19 cellular contexts compared by ENCODE assay signal in the genomic region with DNA sequence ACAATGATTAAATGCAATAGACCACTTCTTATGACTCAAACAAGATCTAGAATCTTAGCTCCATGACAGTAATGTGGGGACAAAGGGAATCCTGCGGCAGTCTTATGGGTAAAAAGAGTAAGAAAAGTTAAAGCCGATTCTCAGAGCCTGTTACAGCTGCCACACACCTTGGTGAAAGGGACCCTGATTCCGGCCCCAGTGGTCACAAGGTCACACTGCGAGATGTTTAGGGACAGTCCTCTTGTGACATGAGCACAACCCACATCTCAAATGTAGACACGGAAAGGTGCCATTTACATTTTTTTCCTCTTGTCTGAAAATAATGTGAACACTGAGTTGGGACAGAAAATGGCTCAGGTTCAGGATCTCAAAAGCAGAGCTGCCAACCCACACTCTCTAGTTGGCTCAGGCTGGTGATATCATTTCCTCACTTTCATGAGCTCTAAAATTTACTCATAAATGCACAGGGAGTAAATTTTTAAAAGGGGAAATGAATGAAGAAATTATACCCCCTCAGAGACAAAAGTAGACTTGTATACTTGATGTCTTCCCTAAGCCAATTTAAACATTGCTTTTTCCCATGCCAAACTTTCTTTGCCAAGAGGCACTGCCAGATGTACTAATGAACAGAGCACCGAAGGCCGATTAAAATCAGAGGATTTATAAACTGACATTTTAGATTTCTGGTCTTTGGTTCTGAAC.
DNase-seq lines count a peak whose midpoint lies in the region; ATAC-seq, FAIRE-seq and TF ChIP-seq lines count a peak whose summit lies in the region.
"Had no signal": no experiment of that assay in that cellular context is flagged by ENCODE, and none has a peak within 500 bp of the region (broad histone marks: within the 10 kb centered on the region; RNA-seq: fewer than 3 reads in every experiment).

No MANE protein-coding gene starts in this region.

- H3K4ac ChIP-seq in mesenchymal stem cell (ENCODE audit: low read depth in 1 of 2, low read length in 2 of 2), result no peak overlapping the region

- no peak for FAIRE-seq in GM12878 (lab: Jason Lieb, UNC)
- FAIRE-seq: urothelium cell line had no signal

- intact Hi-C loops in GM12878 (cut with micrococcal nuclease; ENCODE audit: unreplicated experiment), result no loop called here

- H3K9me3 ChIP-seq in GM23248 (ENCODE audit: low read depth) (no peaks in the 10 kb centered on the region), GM12878 (replicated peaks; ENCODE audit: control insufficient read depth, insufficient read depth, low read length) (no peaks in the 10 kb centered on the region), mesenchymal stem cell (ENCODE audit: control insufficient read depth, low read length) (no peaks in the 10 kb centered on the region)
- H3K9me3 ChIP-seq: left ventricle myocardium inferior, stomach had no signal

- no peak overlapping the region for H3K4me3 ChIP-seq in GM23248
- H3K4me3 ChIP-seq in GM12878, result no peak overlapping the region
- no peak overlapping the region for H3K4me3 ChIP-seq in mesenchymal stem cell (ENCODE audit: insufficient read depth in 1 of 2, low read depth in 1 of 2, low read length in 2 of 2)
- H3K4me3 ChIP-seq: left ventricle myocardium inferior, stomach had no signal

- SMC1A ChIA-PET in GM12878 (lab: Charles Lee; ENCODE audit: uncharacterized antibody, unreplicated experiment), result interaction anchor here (0.6 to 5.6 kb wide), 17 partner anchors 9 to 1711 kb away, joined by 3 to 29 read pairs (median 4); no protein-coding TSS in a partner anchor

- 43 to 50% methylated on average over 7 of the region's 7 CpGs for WGBS in GM23248 (ENCODE audit: low coverage in 1 of 2, low lambda C conversion rate in 2 of 2, missing lambda C conversion rate in 2 of 2), 2 experiments
- WGBS in GM12878 (ENCODE audit: insufficient coverage, insufficient replicate concordance, low lambda C conversion rate, missing lambda C conversion rate), result 17% methylated on average over 7 of the region's 7 CpGs
- WGBS in mesenchymal stem cell, result 96% methylated on average over 7 of the region's 7 CpGs

- peak overlapping the region; percentile 26 for H2AFZ ChIP-seq in GM23248
- no peak overlapping the region for H2AFZ ChIP-seq in GM12878 (ENCODE audit: control insufficient read depth, low read depth, low read length)
- H2AFZ ChIP-seq in mesenchymal stem cell (ENCODE audit: low read depth, low read length), result no peak overlapping the region

- no TSS peak for BruUV-seq in GM12878 (replicated peaks; lab: Mats Ljungman, UMichigan)

- H2BK5ac ChIP-seq in mesenchymal stem cell (ENCODE audit: low read depth, low read length, poor library complexity, severe bottlenecking), result no peak overlapping the region

- TF ChIP-seq POLR2A in GM12878 (IDR thresholded peaks at IDR 0.05; ENCODE audit: low read depth, low read length), result no peak

- ATAC-seq in GM12878, result peak; percentile 45
- no peak for ATAC-seq in HG03432 (IDR thresholded peaks at IDR 0.05; ENCODE audit: unreplicated experiment)
- no peak for ATAC-seq in GM18870 (IDR thresholded peaks at IDR 0.05; ENCODE audit: unreplicated experiment)
- ATAC-seq: activated CD8-positive, alpha-beta T cell treated with anti-CD3 and anti-CD28 coated beads for 36 hours; activated T-cell treated with anti-CD3 and anti-CD28 coated beads, Interleukin-2, amount 50 U/mL, for 4 hours; HCT116; T-helper 17 cell had no signal

- H3K79me2 ChIP-seq in GM23248 (ENCODE audit: insufficient read depth) (no peaks in the 10 kb centered on the region), GM12878 (ENCODE audit: control insufficient read depth, insufficient read depth, low read length) (no peaks in the 10 kb centered on the region)

- no peak overlapping the region for H4K8ac ChIP-seq in mesenchymal stem cell (ENCODE audit: low read length)

- POLR2A ChIA-PET in GM12878 (lab: Charles Lee), result interaction anchor here (0.6 to 1.3 kb wide), 2 partner anchors 13 to 14 kb away, joined by 3 to 5 read pairs; no protein-coding TSS in a partner anchor

- H3K4me2 ChIP-seq in GM23248 (ENCODE audit: unreplicated experiment) (no peak overlapping the region), GM12878 (ENCODE audit: control insufficient read depth, insufficient read depth) (no peak overlapping the region), mesenchymal stem cell (ENCODE audit: low read length, poor library complexity, severe bottlenecking) (no peak overlapping the region)

- in situ Hi-C loops in GM23248 (cut with MboI) (no loop called here), GM12878 (cut with MboI) (no loop called here)

- RAD21 ChIA-PET in GM12878 (lab: Charles Lee; ENCODE audit: unreplicated experiment), result interaction anchor here (0.6 to 3.0 kb wide), 8 partner anchors 9 to 557 kb away, joined by 3 to 13 read pairs (median 4); no protein-coding TSS in a partner anchor

- no peak overlapping the region for H2BK120ac ChIP-seq in mesenchymal stem cell (ENCODE audit: low read depth, low read length)

- DNase-seq in GM23248 (peak; percentile 68), NCI-H446 treated with DMSO at 0.1 percent for 48 hours (lab: John Stamatoyannopoulos, UW) (peak; percentile 81), GM12878 (ENCODE audit: low read depth, low spot score) (no peak), mesenchymal stem cell (no peak), DMS79 (lab: John Stamatoyannopoulos, UW) (no peak), Kasumi-1 (lab: John Stamatoyannopoulos, UW) (no peak)
- DNase-seq: activated CD8-positive, alpha-beta T cell treated with anti-CD3 and anti-CD28 coated beads for 36 hours; activated naive CD4-positive, alpha-beta T cell treated with anti-CD3 and anti-CD28 coated beads, Interleukin-2, amount 50 U/mL, for 16 hours; activated T-cell treated with anti-CD3 and anti-CD28 coated beads, Interleukin-2, amount 50 U/mL, for 4 hours; EL; Karpas-422; left ventricle myocardium inferior; stimulated activated CD4-positive, alpha-beta T cell treated with anti-CD3 and anti-CD28 coated beads, Interleukin-2, amount 100 ng/mL, for 48 hours; stomach; T-helper 17 cell had no signal

- peak overlapping the region; percentile 57 for H2BK15ac ChIP-seq in mesenchymal stem cell (ENCODE audit: low read depth, poor library complexity, severe bottlenecking)

- peaks cover 42% of the 10 kb centered on the region for H3K4me1 ChIP-seq in GM23248 (ENCODE audit: insufficient read depth)
- no peaks in the 10 kb centered on the region for H3K4me1 ChIP-seq in GM12878 (ENCODE audit: control insufficient read depth, insufficient read depth, low read length)
- no peaks in the 10 kb centered on the region for H3K4me1 ChIP-seq in mesenchymal stem cell (ENCODE audit: control insufficient read depth, insufficient read depth, low read depth, low read length)

- no peak for TF ChIP-seq CTCF in GM12878 (IDR thresholded peaks at IDR 0.05 in 2 of 3, conservative IDR thresholded peaks at IDR 0.05 in 1 of 3; ENCODE audit: control insufficient read depth in 2 of 3, extremely low read depth in 1 of 3, insufficient read depth in 1 of 3, low read depth in 3 of 3, low read length in 3 of 3)

- H3F3A ChIP-seq in GM23248 (ENCODE audit: insufficient read depth), result 0 out of 2 replicates have a peak, but pooled peaks cover 11% of the 10 kb centered on the region

- no peaks in the 10 kb centered on the region for H4K20me1 ChIP-seq in GM23248 (ENCODE audit: insufficient read depth)
- H4K20me1 ChIP-seq in GM12878 (ENCODE audit: control insufficient read depth, insufficient read depth), result no peaks in the 10 kb centered on the region

- H3K27ac ChIP-seq in GM23248, result peak overlapping the region; percentile 57
- H3K27ac ChIP-seq in GM12878 (ENCODE audit: control insufficient read depth, insufficient read depth), result no peak overlapping the region
- H3K27ac ChIP-seq in mesenchymal stem cell (ENCODE audit: low read length, poor library complexity, severe bottlenecking), result no peak overlapping the region
- H3K27ac ChIP-seq: stomach had no signal

- H3K79me1 ChIP-seq in mesenchymal stem cell (replicated peaks; ENCODE audit: low read length, poor library complexity, severe bottlenecking), result no peaks in the 10 kb centered on the region

- no peak overlapping the region for H2BK12ac ChIP-seq in mesenchymal stem cell (ENCODE audit: low read length in 2 of 2)

- no peaks in the 10 kb centered on the region for H3K9me2 ChIP-seq in GM23248 (ENCODE audit: insufficient read depth)

- TF ChIP-seq RAD21 in GM12878 (IDR thresholded peaks at IDR 0.05; ENCODE audit: insufficient read depth, low read depth, low read length), result no peak

- no peak overlapping the region for H4K91ac ChIP-seq in mesenchymal stem cell (ENCODE audit: low read length)

- 0 out of 2 replicates have a peak overlapping the region, but pooled peaks have one; percentile 8 for H3K9ac ChIP-seq in GM23248
- no peak overlapping the region for H3K9ac ChIP-seq in GM12878 (ENCODE audit: control insufficient read depth, insufficient read depth, low read length)
- H3K9ac ChIP-seq in mesenchymal stem cell (ENCODE audit: low read length), result peak overlapping the region; percentile 5

- no peak overlapping the region for H3K14ac ChIP-seq in mesenchymal stem cell (ENCODE audit: low read length in 2 of 2)

- no peak for TF ChIP-seq EP300 in GM12878 (IDR thresholded peaks at IDR 0.05; ENCODE audit: borderline replicate concordance in 1 of 2, control insufficient read depth in 1 of 2, low read depth in 2 of 2, low read length in 2 of 2)

- CTCF ChIA-PET in GM12878 (lab: Yijun Ruan, JAX), result interaction anchor here (0.6 to 2.4 kb wide), 4 partner anchors 14 to 523 kb away, joined by 3 to 7 read pairs (median 3); no protein-coding TSS in a partner anchor

- no peak overlapping the region for H3K23ac ChIP-seq in mesenchymal stem cell (ENCODE audit: low read length in 2 of 2)

- H3K36me3 ChIP-seq in GM23248 (ENCODE audit: low read depth) (no peaks in the 10 kb centered on the region), GM12878 (ENCODE audit: control insufficient read depth in 2 of 2, insufficient read depth in 2 of 2, low read length in 1 of 2) (no peaks in the 10 kb centered on the region), mesenchymal stem cell (ENCODE audit: control insufficient read depth in 1 of 2, insufficient read depth in 2 of 2, low read depth in 1 of 2, low read length in 2 of 2) (peaks cover 0 to 5% of the 10 kb centered on the region in 2 experiments)

- no peak overlapping the region for H2AK5ac ChIP-seq in mesenchymal stem cell (ENCODE audit: low read length, severe bottlenecking)

- no peak overlapping the region for H3K18ac ChIP-seq in mesenchymal stem cell (ENCODE audit: low read depth in 1 of 2, low read length in 2 of 2)

- no peaks in the 10 kb centered on the region for H3K27me3 ChIP-seq in GM23248 (replicated peaks; ENCODE audit: insufficient read depth)
- H3K27me3 ChIP-seq in GM12878 (replicated peaks in 1 of 2; ENCODE audit: control insufficient read depth in 2 of 2, insufficient read depth in 2 of 2, low read length in 1 of 2), result no peaks in the 10 kb centered on the region
- no peaks in the 10 kb centered on the region for H3K27me3 ChIP-seq in mesenchymal stem cell (ENCODE audit: control insufficient read depth in 1 of 2, insufficient read depth in 1 of 2, low read length in 2 of 2)
- H3K27me3 ChIP-seq: stomach had no signal

TF ChIP-seq in GM12878, 131 proteins besides CTCF, POLR2A, EP300 and RAD21:
- peak; percentile 49 for TF ChIP-seq NR2F1 (conservative IDR thresholded peaks at IDR 0.05)
- no peak for TF ChIP-seq GATAD2B (conservative IDR thresholded peaks at IDR 0.05; ENCODE audit: low read depth)

Comparison
In these comparisons a context has a peak if more than half of its experiments do, and no peak if none do; other contexts are left out.
1. DNase-seq: peak in GM23248 (single experiment) and NCI-H446 treated with DMSO at 0.1 percent for 48 hours (single experiment); none in GM12878 (single experiment), mesenchymal stem cell (single experiment), DMS79 (single experiment) and Kasumi-1 (0 of 2).